ENCODE assay signal across 4 cellular contexts in genomic region chr21:42911920-42912319, GRCh38. TPM values are rescaled to one million over a fixed set of nuclear protein-coding genes. Genes with fewer than 3 reads are reported as not detected.
"Had no signal": no experiment of that assay in that cellular context is flagged by ENCODE, and none has a peak within 500 bp of the region (broad histone marks: within the 10 kb centered on the region; RNA-seq: fewer than 3 reads in every experiment).

No MANE protein-coding gene starts in this region.

RNA-seq across cellular contexts. Expression of gene ERVH48-1, which starts 13.5 kb away (rescaled TPM):
- total RNA-seq: PC-3, Right ventricle myocardium inferior, SJCRH30 had no signal
- polyA plus RNA-seq: IgD-negative memory B cell had no signal
